In genomic region chr11:83330303-83330702, GRCh38 we compare ENCODE assay signal across 19 cellular contexts. TPM values are rescaled to one million over a fixed set of nuclear protein-coding genes. Genes with fewer than 3 reads are reported as not detected.
A peak's percentile ranks its signal among the peaks of the same experiment; 100 is the strongest.
DNase-seq lines count a peak whose midpoint lies in the region; ATAC-seq and TF ChIP-seq lines count a peak whose summit lies in the region.
"Had no signal": no experiment of that assay in that cellular context is flagged by ENCODE, and none has a peak within 500 bp of the region (broad histone marks: within the 10 kb centered on the region; RNA-seq: fewer than 3 reads in every experiment).

No MANE protein-coding gene starts in this region.

- ATAC-seq in left lung = peak; percentile 93
- ATAC-seq in lung (ENCODE audit: insufficient read depth, low FRiP score) = peak; percentile 80
- ATAC-seq in GM21515 (IDR thresholded peaks at IDR 0.05; ENCODE audit: unreplicated experiment) = no peak

- no peaks in the 10 kb centered on the region for H3K36me3 ChIP-seq in left lung
- H3K36me3 ChIP-seq in lung (ENCODE audit: control insufficient read depth in 2 of 2, insufficient read depth in 2 of 2, low read length in 2 of 2) = no peaks in the 10 kb centered on the region
- H3K36me3 ChIP-seq: BE2C, BLaER1 had no signal

- H3K27ac ChIP-seq in left lung (no peak overlapping the region), lung (ENCODE audit: low read depth in 1 of 2, low read length in 1 of 2) (no peak overlapping the region)
- H3K27ac ChIP-seq: BLaER1 had no signal

- TF ChIP-seq CTCF in left lung (IDR thresholded peaks at IDR 0.05) (no peak), lung (IDR thresholded peaks at IDR 0.05; ENCODE audit: control extremely low read depth, extremely low read depth) (no peak), GM13977 (IDR thresholded peaks at IDR 0.05; ENCODE audit: extremely low read depth, insufficient read depth, missing control alignments) (no peak)

- whole genome bisulfite sequencing in lung, 2 donors = 53 to 70% methylated on average over 2 of the region's 2 CpGs

- H3K27me3 ChIP-seq in left lung (no peaks in the 10 kb centered on the region), lung (ENCODE audit: control insufficient read depth, insufficient read depth) (no peaks in the 10 kb centered on the region)
- H3K27me3 ChIP-seq: BE2C, BLaER1 had no signal

- DNase-seq in DMS53 treated with DMSO at 0.1 percent for 48 hours (lab: John Stamatoyannopoulos, UW; ENCODE audit: unreplicated experiment) (peak; percentile 58), left lung (no peak), lung (ENCODE audit: low spot score) (no peak), GM13977 (ENCODE audit: low spot score) (no peak), dedifferentiated amniotic fluid mesenchymal stem cell (ENCODE audit: extremely low spot score) (no peak), COLO829 (ENCODE audit: low spot score) (no peak)
- DNase-seq: 8988T; ACHN; BE2C; C1 segment of cervical spinal cord; Caco-2; Calu3; CD4-positive, alpha-beta memory T cell; CD4-positive, CD25-positive, alpha-beta regulatory T cell; CD8-positive, alpha-beta memory T cell; DMS79 treated with DMSO at 0.1 percent for 48 hours; GF-D8 had no signal

- H3K9me3 ChIP-seq in left lung (peaks cover 0 to 2% of the 10 kb centered on the region in 2 donors), lung (ENCODE audit: control insufficient read depth in 2 of 2, insufficient read depth in 1 of 2, low read length in 1 of 2) (peaks cover 0 to 10% of the 10 kb centered on the region in 2 donors)
- H3K9me3 ChIP-seq: BE2C, BLaER1 had no signal

- intact Hi-C loops in left lung (cut with DNase I) = no loop called here

- no peaks in the 10 kb centered on the region for H3K4me1 ChIP-seq in left lung
- H3K4me1 ChIP-seq in lung (ENCODE audit: control insufficient read depth in 2 of 2, insufficient read depth in 2 of 2, low read length in 2 of 2) = no peaks in the 10 kb centered on the region
- H3K4me1 ChIP-seq: BE2C, BLaER1, Caco-2 had no signal

- in situ Hi-C loops in GM13977 (cut with MboI; ENCODE audit: low pct_unique_long_range_greater_than_20kb, low sequenced_read_pairs, unreplicated experiment) = no loop called here

- H3K4me3 ChIP-seq in left lung = no peak overlapping the region
- no peak overlapping the region for H3K4me3 ChIP-seq in lung
- H3K4me3 ChIP-seq: BLaER1 had no signal

RNA-seq across cellular contexts. Expression of gene CCDC90B, which starts 44.1 kb away (rescaled TPM):
- total RNA-seq in left lung (10 to 100 TPM; 22.5 to 30.1 TPM), lung (10 to 100 TPM; 19.0 to 60.9 TPM)
- 10 to 100 TPM; 18.8 to 24.6 TPM for polyA plus RNA-seq in lung
